Comparison of ENCODE assay signal across 9 cellular contexts in genomic region chr15:68586274-68586961, GRCh38. TPM values are rescaled to one million over a fixed set of nuclear protein-coding genes. Genes with fewer than 3 reads are reported as not detected.
DNase-seq lines count a peak whose midpoint lies in the region; ATAC-seq and TF ChIP-seq lines count a peak whose summit lies in the region.
"Had no signal": no experiment of that assay in that cellular context is flagged by ENCODE, and none has a peak within 500 bp of the region (broad histone marks: within the 10 kb centered on the region; RNA-seq: fewer than 3 reads in every experiment).

No MANE protein-coding gene starts in this region.

- DNase-seq in Caki2 (ENCODE audit: low read depth) (peak; percentile 81), KBM-7 (peak; percentile 21), choroid plexus epithelial cell (ENCODE audit: low read depth) (peak; percentile 74), omental fat pad (ENCODE audit: low spot score) (no peak), GDM1 (lab: John Stamatoyannopoulos, UW) (no peak), NCI-H128 (lab: John Stamatoyannopoulos, UW; ENCODE audit: unreplicated experiment) (no peak), activated T-cell treated with anti-CD3 and anti-CD28 coated beads for 4 hours (no peak)
- DNase-seq: NCI-H446 had no signal

- in situ Hi-C loops in Caki2 (cut with HindIII; ENCODE audit: low pct_unique_long_range_greater_than_20kb, low sequenced_read_pairs) = no loop called here
- in situ Hi-C loops in KBM-7 (cut with MboI; ENCODE audit: low pct_unique_long_range_greater_than_20kb, low sequenced_read_pairs) = no loop called here

- TF ChIP-seq CTCF in choroid plexus epithelial cell (conservative IDR thresholded peaks at IDR 0.05; ENCODE audit: low read depth, low read length) (no peak), omental fat pad (IDR thresholded peaks at IDR 0.05) (no peak)

- H3K4me3 ChIP-seq in choroid plexus epithelial cell (ENCODE audit: low read depth, low read length) = no peak overlapping the region

- ATAC-seq in omental fat pad (ENCODE audit: low FRiP score) (peak; percentile 87), GM21576 (IDR thresholded peaks at IDR 0.05; ENCODE audit: unreplicated experiment) (no peak)

RNA-seq across cellular contexts. Expression of gene CORO2B, which starts 7.6 kb away (rescaled TPM):
- 0.17 TPM in 1 of 2 replicates, not detected in the other for total RNA-seq in Caki2 (2014; rRNA removed; shearing (Covaris generic); ENCODE audit: low replicate concordance)
- 10 to 100 TPM in 3 of 4 donors, 1 to 10 TPM in 1; 4.7 to 18.8 (median 13.7) TPM for total RNA-seq in omental fat pad

Comparison
In these comparisons a context has a peak if more than half of its experiments do, and no peak if none do; other contexts are left out.
1. DNase-seq: peak in Caki2 (single experiment), KBM-7 (single experiment) and choroid plexus epithelial cell (single experiment); none in omental fat pad (single experiment), GDM1 (single experiment), NCI-H128 (single experiment) and activated T-cell treated with anti-CD3 and anti-CD28 coated beads for 4 hours (single experiment).